In genomic region chr15:78044407-78045155, GRCh38 we compare ENCODE assay signal across 12 cellular contexts. TPM values are rescaled to one million over a fixed set of nuclear protein-coding genes. Genes with fewer than 3 reads are reported as not detected.
DNase-seq lines count a peak whose midpoint lies in the region; ATAC-seq and TF ChIP-seq lines count a peak whose summit lies in the region.
"Had no signal": no experiment of that assay in that cellular context is flagged by ENCODE, and none has a peak within 500 bp of the region (broad histone marks: within the 10 kb centered on the region; RNA-seq: fewer than 3 reads in every experiment).

No MANE protein-coding gene starts in this region.

- H4K20me1 ChIP-seq in PC-9 (ENCODE audit: insufficient read depth) = no peaks in the 10 kb centered on the region

- CTCF ChIA-PET in activated CD4-positive, alpha-beta T cell treated with anti-CD3 and anti-CD28 coated beads for 36 hours (lab: Charles Lee) = interaction anchor here (0.7 to 1.4 kb wide), 9 partner anchors 9 to 64 kb away, joined by 3 to 5 read pairs (median 3); no protein-coding TSS in a partner anchor
- CTCF ChIA-PET in PC-9 (lab: Charles Lee) (no interaction called here), HEK293T (lab: Yijun Ruan, JAX) (no interaction called here)

- peak overlapping the region; percentile 79 for H3K27ac Mint-ChIP-seq in activated CD4-positive, alpha-beta T cell treated with anti-CD3 and anti-CD28 coated beads for 36 hours
- H3K27ac Mint-ChIP-seq in endodermal cell = no peak overlapping the region

- H3K36me3 ChIP-seq in PC-9 (ENCODE audit: low read depth) = no peaks in the 10 kb centered on the region
- H3K36me3 ChIP-seq in endodermal cell (ENCODE audit: control insufficient read depth, insufficient read depth, low read length) = no peaks in the 10 kb centered on the region
- peaks cover 0 to 47% (median 25%) of the 10 kb centered on the region in 6 donors for H3K36me3 ChIP-seq in spleen

- peak; percentile 50 for DNase-seq in activated CD4-positive, alpha-beta T cell treated with anti-CD3 and anti-CD28 coated beads for 36 hours
- DNase-seq in activated CD4-positive, alpha-beta T cell treated with anti-CD3 and anti-CD28 coated beads, Interleukin-2, amount 50 U/mL, for 4 hours = no peak
- DNase-seq in PC-9 (no peak), endodermal cell (peak; percentile 17), spleen (no peak), HEK293T (ENCODE audit: extremely low spot score) (no peak), T-helper 9 cell (no peak)
- DNase-seq: KBM-7, NCI-H69 had no signal

- H3K27ac ChIP-seq in PC-9 (peak overlapping the region; percentile 19; the same call in 1 of the 2 replicates), endodermal cell (ENCODE audit: low read depth, low read length) (no peak overlapping the region), spleen (peak overlapping the region in 7 of 8 donors; percentile 38 to 97 (median 52))

- 90 to 100% methylated on average over 2 to 4 of the region's 5 CpGs for WGBS in endodermal cell (ENCODE audit: insufficient coverage in 1 of 2, insufficient read length in 1 of 2), 2 experiments
- WGBS in spleen, 5 donors = 54 to 67% (median 58%) methylated on average over 5 of the region's 5 CpGs

- H3K4me2 ChIP-seq in PC-9 = no peak overlapping the region

- no peak overlapping the region for H3K4me3 Mint-ChIP-seq in activated CD4-positive, alpha-beta T cell treated with anti-CD3 and anti-CD28 coated beads for 36 hours
- H3K4me3 Mint-ChIP-seq in endodermal cell = no peak overlapping the region

- TF ChIP-seq POLR2A in spleen (IDR thresholded peaks at IDR 0.05) = no peak

- BruUV-seq in PC-9 (replicated peaks; lab: Mats Ljungman, UMichigan) = no TSS peak

- peaks cover 44% of the 10 kb centered on the region for H3K36me3 Mint-ChIP-seq in activated CD4-positive, alpha-beta T cell treated with anti-CD3 and anti-CD28 coated beads for 36 hours (ENCODE audit: low read depth)
- H3K36me3 Mint-ChIP-seq in endodermal cell (ENCODE audit: low read depth) = peaks cover 2% of the 10 kb centered on the region

- H3K27me3 ChIP-seq in PC-9 (ENCODE audit: insufficient read depth, low read depth) (no peaks in the 10 kb centered on the region), endodermal cell (ENCODE audit: control insufficient read depth, insufficient read depth, low read length, poor library complexity, severe bottlenecking) (no peaks in the 10 kb centered on the region), spleen (replicated peaks in 1 of 7) (no peaks in the 10 kb centered on the region)
- H3K27me3 ChIP-seq: esophagus muscularis mucosa had no signal

- H3K9ac ChIP-seq in endodermal cell (ENCODE audit: extremely low read depth, low read length, poor library complexity, severe bottlenecking) = no peak overlapping the region

- peak; percentile 61 for ATAC-seq in activated CD4-positive, alpha-beta T cell treated with anti-CD3 and anti-CD28 coated beads for 36 hours
- no peak for ATAC-seq in GM18511 (IDR thresholded peaks at IDR 0.05; ENCODE audit: unreplicated experiment)

- TF ChIP-seq CTCF in PC-9 (conservative IDR thresholded peaks at IDR 0.05) (no peak), endodermal cell (conservative IDR thresholded peaks at IDR 0.05) (no peak), spleen (IDR thresholded peaks at IDR 0.05 in 8 of 11, conservative IDR thresholded peaks at IDR 0.05 in 3 of 11) (no peak)

- no peaks in the 10 kb centered on the region for H3K9me3 ChIP-seq in PC-9 (ENCODE audit: insufficient read depth, low read depth)
- no peaks in the 10 kb centered on the region for H3K9me3 ChIP-seq in endodermal cell (ENCODE audit: control insufficient read depth, low read length)
- no peaks in the 10 kb centered on the region for H3K9me3 ChIP-seq in spleen
- H3K9me3 ChIP-seq: esophagus muscularis mucosa had no signal

- no peaks in the 10 kb centered on the region for H3F3A ChIP-seq in PC-9 (ENCODE audit: insufficient read depth, low read depth)

- H3K27me3 Mint-ChIP-seq in activated CD4-positive, alpha-beta T cell treated with anti-CD3 and anti-CD28 coated beads for 36 hours = no peaks in the 10 kb centered on the region
- H3K27me3 Mint-ChIP-seq in endodermal cell (ENCODE audit: insufficient read depth) = no peaks in the 10 kb centered on the region

- no peaks in the 10 kb centered on the region for H3K9me3 Mint-ChIP-seq in activated CD4-positive, alpha-beta T cell treated with anti-CD3 and anti-CD28 coated beads for 36 hours (ENCODE audit: low read depth)
- no peaks in the 10 kb centered on the region for H3K9me3 Mint-ChIP-seq in endodermal cell

- H3K4me1 Mint-ChIP-seq in activated CD4-positive, alpha-beta T cell treated with anti-CD3 and anti-CD28 coated beads for 36 hours = peaks cover 91% of the 10 kb centered on the region
- H3K4me1 Mint-ChIP-seq in endodermal cell = peaks cover 6% of the 10 kb centered on the region

- H3K4me3 ChIP-seq in PC-9 (no peak overlapping the region), endodermal cell (ENCODE audit: low read length) (no peak overlapping the region), spleen (no peak overlapping the region)
- H3K4me3 ChIP-seq: esophagus muscularis mucosa had no signal

- H3K4me1 ChIP-seq in PC-9 (replicated peaks; ENCODE audit: insufficient read depth) (no peaks in the 10 kb centered on the region; the same call in 1 of the 2 replicates), endodermal cell (ENCODE audit: control insufficient read depth, insufficient read depth, low read length) (no peaks in the 10 kb centered on the region), spleen (peaks cover 62 to 100% (median 84%) of the 10 kb centered on the region in 6 donors)

- no peaks in the 10 kb centered on the region for H3K9me2 ChIP-seq in PC-9 (ENCODE audit: insufficient read depth)

- no peak overlapping the region for H2AFZ ChIP-seq in PC-9

- intact Hi-C loops in activated CD4-positive, alpha-beta T cell treated with anti-CD3 and anti-CD28 coated beads for 36 hours (cut with DNase I, micrococcal nuclease) = loop anchor here in 1 of 2 experiments (1.0 kb wide), 1 partner anchor 10 kb away; no protein-coding TSS in a partner anchor
- intact Hi-C loops in PC-9 (cut with micrococcal nuclease; ENCODE audit: unreplicated experiment) = no loop called here
- intact Hi-C loops in spleen (cut with DNase I; ENCODE audit: low total_unique reads) = no loop called here

- POLR2A ChIA-PET in activated CD4-positive, alpha-beta T cell treated with anti-CD3 and anti-CD28 coated beads for 36 hours (lab: Charles Lee) = interaction anchor here (0.7 to 1.2 kb wide), 2 partner anchors 10 to 25 kb away, joined by 3 to 11 read pairs; no protein-coding TSS in a partner anchor
- POLR2A ChIA-PET in PC-9 (lab: Charles Lee; ENCODE audit: unreplicated experiment) (no interaction called here), HEK293T (lab: Yijun Ruan, JAX) (interaction anchor here (0.7 kb wide), 1 partner anchor 17 kb away, joined by 3 read pairs; no protein-coding TSS in a partner anchor)

- H3K79me2 ChIP-seq in PC-9 (ENCODE audit: low read depth) = no peaks in the 10 kb centered on the region

TF ChIP-seq in HEK293T, 16 proteins besides CTCF, POLR2A, EP300 and RAD21:
- TF ChIP-seq PKNOX1 (IDR thresholded peaks at IDR 0.05) (no peak), TARDBP (IDR thresholded peaks at IDR 0.05) (no peak), HDGF (IDR thresholded peaks at IDR 0.05; ENCODE audit: borderline replicate concordance) (no peak), LEF1 (IDR thresholded peaks at IDR 0.05; ENCODE audit: borderline replicate concordance) (no peak), SP1 (IDR thresholded peaks at IDR 0.05) (no peak), CTBP1 (IDR thresholded peaks at IDR 0.05; ENCODE audit: borderline replicate concordance) (no peak), BHLHE40 (IDR thresholded peaks at IDR 0.05; ENCODE audit: borderline replicate concordance) (no peak), FOXA1 (IDR thresholded peaks at IDR 0.05) (no peak), L3MBTL2 (conservative IDR thresholded peaks at IDR 0.05) (no peak), ZNF384 (IDR thresholded peaks at IDR 0.05) (no peak), FOXM1 (IDR thresholded peaks at IDR 0.05; ENCODE audit: borderline replicate concordance) (no peak)

RNA-seq across cellular contexts. Expression of gene TBC1D2B, which starts 32.9 kb away (rescaled TPM):
- total RNA-seq in activated CD4-positive, alpha-beta T cell treated with anti-CD3 and anti-CD28 coated beads for 36 hours = 10 to 100 TPM; 49.3 to 52.0 TPM
- total RNA-seq in PC-9 (2021) = 27.7 and 28.3 TPM in 2 replicates
- total RNA-seq in endodermal cell = 10 to 100 TPM; 13.8 to 23.8 TPM
- polyA plus RNA-seq in endodermal cell (2013, experiment 1 of 2) = 10.7 TPM
- 12.9 TPM for polyA plus RNA-seq in endodermal cell (2013, experiment 2 of 2)
- total RNA-seq in spleen = 100 to 1,000 TPM in 5 of 7 donors, 10 to 100 TPM in 2; 88.7 to 131 (median 106) TPM
- 10 to 100 TPM in 2 of 3 donors, 1 to 10 TPM in 1; 9.4 to 19.4 (median 10.0) TPM for polyA plus RNA-seq in spleen

RNA-seq across cellular contexts. Expression of gene SH2D7, which starts 47.8 kb away (rescaled TPM):
- not detected for total RNA-seq in activated CD4-positive, alpha-beta T cell treated with anti-CD3 and anti-CD28 coated beads for 36 hours
- total RNA-seq in PC-9 (2021) (not detected in 2 replicates), endodermal cell (not detected), spleen (not detected)
- not detected for polyA plus RNA-seq in endodermal cell (2013, experiment 1 of 2)
- polyA plus RNA-seq in endodermal cell (2013, experiment 2 of 2) = not detected
- polyA plus RNA-seq in spleen = not detected
- total RNA-seq: astrocyte, esophagus muscularis mucosa had no signal

Comparison
In these comparisons a context has a peak if more than half of its experiments do, and no peak if none do; other contexts are left out.
1. DNase-seq: peak in activated CD4-positive, alpha-beta T cell treated with anti-CD3 and anti-CD28 coated beads for 36 hours (single experiment) and endodermal cell (single experiment); none in activated CD4-positive, alpha-beta T cell treated with anti-CD3 and anti-CD28 coated beads, Interleukin-2, amount 50 U/mL, for 4 hours (0 of 2), PC-9 (0 of 2), spleen (single experiment), HEK293T (single experiment) and T-helper 9 cell (single experiment).